In genomic region chr7:78139335-78139734, GRCh38 we compare ENCODE assay signal across 1 cellular context.
TF ChIP-seq lines count a peak whose summit lies in the region.

No MANE protein-coding gene starts in this region.

TF ChIP-seq in SK-N-SH treated with all-trans-retinoic acid at 6 μM for 48 hours, 23 proteins besides CTCF, POLR2A, EP300 and RAD21 (continued from another document):
- TF ChIP-seq CSDC2 (CRISPR knock-in tag; IDR thresholded peaks at IDR 0.05) (0 out of 2 replicates have a peak, but pooled peaks have one; percentile 80), ESRRG (CRISPR knock-in tag; IDR thresholded peaks at IDR 0.05) (peak; percentile 83; the same call in 1 of the 2 replicates), SNAI2 (CRISPR knock-in tag; IDR thresholded peaks at IDR 0.05) (peak; percentile 78; the same call in 1 of the 2 replicates), TOX (CRISPR knock-in tag; IDR thresholded peaks at IDR 0.05; ENCODE audit: borderline replicate concordance) (peak; percentile 98), ZFP30 (CRISPR knock-in tag; IDR thresholded peaks at IDR 0.05) (no peak), PPARA (CRISPR knock-in tag; IDR thresholded peaks at IDR 0.05; ENCODE audit: borderline replicate concordance) (no peak), CSRNP3 (CRISPR knock-in tag; IDR thresholded peaks at IDR 0.05) (peak; percentile 96), RARB (CRISPR knock-in tag; IDR thresholded peaks at IDR 0.05) (peak; percentile 93)
